Comparison of ENCODE assay signal across 30 cellular contexts in genomic region chr6:10567256-10568041, GRCh38. TPM values are rescaled to one million over a fixed set of nuclear protein-coding genes. Genes with fewer than 3 reads are reported as not detected.
DNase-seq lines count a peak whose midpoint lies in the region; ATAC-seq and TF ChIP-seq lines count a peak whose summit lies in the region.
"Had no signal": no experiment of that assay in that cellular context is flagged by ENCODE, and none has a peak within 500 bp of the region (broad histone marks: within the 10 kb centered on the region; RNA-seq: fewer than 3 reads in every experiment).

No MANE protein-coding gene starts in this region.

- H4K91ac ChIP-seq in trophoblast cell (ENCODE audit: low read depth, low read length) = no peak overlapping the region

- H3K27ac ChIP-seq in hepatocyte (peak overlapping the region; percentile 69), trophoblast cell (ENCODE audit: low read depth, low read length) (peak overlapping the region; percentile 54), A673 (ENCODE audit: low read depth, low read length, poor library complexity, severe bottlenecking) (no peak overlapping the region)
- H3K27ac ChIP-seq: adrenal gland, C4-2B, colonic mucosa, pancreas, right lobe of liver, SJCRH30, suprapubic skin had no signal

- H2BK12ac ChIP-seq in trophoblast cell (ENCODE audit: low read length) = peak overlapping the region; percentile 24

- H3K4me1 ChIP-seq in hepatocyte (ENCODE audit: insufficient read depth) (no peaks in the 10 kb centered on the region), trophoblast cell (ENCODE audit: control insufficient read depth in 1 of 2, insufficient read depth in 2 of 2, low read length in 2 of 2) (peaks cover 4 to 13% of the 10 kb centered on the region in 2 experiments), A673 (ENCODE audit: insufficient read depth, low read length, poor library complexity, severe bottlenecking) (peaks cover 7% of the 10 kb centered on the region)
- H3K4me1 ChIP-seq: adrenal gland, colonic mucosa, pancreas, right lobe of liver, SJCRH30, suprapubic skin had no signal

- H3K9me2 ChIP-seq in hepatocyte (replicated peaks; ENCODE audit: insufficient read depth) = no peaks in the 10 kb centered on the region

- no peak overlapping the region for H2BK120ac ChIP-seq in trophoblast cell (ENCODE audit: insufficient read depth, low read length, poor library complexity)

- no peak for TF ChIP-seq CTCF in hepatocyte (IDR thresholded peaks at IDR 0.05; ENCODE audit: poor library complexity)
- no peak for TF ChIP-seq CTCF in A673 (conservative IDR thresholded peaks at IDR 0.05; ENCODE audit: low read depth, low read length)

- H4K8ac ChIP-seq in trophoblast cell (ENCODE audit: low read depth, low read length) = no peak overlapping the region

- intact Hi-C loops in A673 (cut with micrococcal nuclease; ENCODE audit: unreplicated experiment) = no loop called here

- POLR2A ChIA-PET in A673 (lab: Charles Lee; ENCODE audit: low non-redundant PET) = no interaction called here

- H3K18ac ChIP-seq in trophoblast cell (ENCODE audit: low read length) = no peak overlapping the region

- no peak overlapping the region for H3K9ac ChIP-seq in trophoblast cell (ENCODE audit: low read length)

- no peak overlapping the region for H3K23ac ChIP-seq in trophoblast cell (ENCODE audit: low read length)

- H3K4ac ChIP-seq in trophoblast cell (ENCODE audit: low read depth, low read length) = no peak overlapping the region

- H2AFZ ChIP-seq in hepatocyte (no peak overlapping the region), trophoblast cell (ENCODE audit: insufficient read depth, low read length, poor library complexity) (no peak overlapping the region)

- DNase-seq in ELR (ENCODE audit: low read depth) (peak; percentile 22), SW480 (ENCODE audit: low spot score) (peak; percentile 16), hepatocyte (ENCODE audit: low spot score) (no peak), trophoblast cell (peak; percentile 47 to 82), COLO668 (lab: John Stamatoyannopoulos, UW; ENCODE audit: unreplicated experiment) (no peak), A673 (ENCODE audit: low spot score) (no peak)
- DNase-seq in NK-92 treated with Interleukin-12 subunit alpha and Interleukin-12 subunit beta, amount 100 ng/mL, for 24 hours (lab: John Stamatoyannopoulos, UW) = no peak
- DNase-seq: activated CD4-positive, alpha-beta memory T cell treated with anti-CD3 and anti-CD28 coated beads for 36 hours; activated CD8-positive, alpha-beta memory T cell treated with anti-CD3 and anti-CD28 coated beads, Interleukin-2, amount 50 U/mL, for 4 hours; activated naive CD4-positive, alpha-beta T cell treated with anti-CD3 and anti-CD28 coated beads for 36 hours; adrenal gland; colonic mucosa; effector memory CD8-positive, alpha-beta T cell; foreskin fibroblast; GOT3; hippocampal formation; NCI-H1417; NCI-H2081; NCI-H2227 treated with DMSO at 0.1 percent for 48 hours; pancreas; Peyer's patch; right lobe of liver; SJCRH30; stimulated activated CD4-positive, alpha-beta T cell treated with anti-CD3 and anti-CD28 coated beads, Interleukin-4, amount 100 ng/mL, for 24 hours had no signal

- H3K4me3 ChIP-seq in hepatocyte (no peak overlapping the region), trophoblast cell (ENCODE audit: low read depth, low read length) (no peak overlapping the region), A673 (ENCODE audit: low read depth, low read length, poor library complexity, severe bottlenecking) (no peak overlapping the region)
- H3K4me3 ChIP-seq: adrenal gland, colonic mucosa, K562, pancreas, Peyer's patch, right lobe of liver, SJCRH30, suprapubic skin had no signal

- no peaks in the 10 kb centered on the region for H3K36me3 ChIP-seq in hepatocyte (replicated peaks; ENCODE audit: insufficient read depth, low read depth)
- H3K36me3 ChIP-seq in trophoblast cell (ENCODE audit: control insufficient read depth in 1 of 2, insufficient read depth in 2 of 2, low read length in 2 of 2) = no peaks in the 10 kb centered on the region
- H3K36me3 ChIP-seq in A673 (ENCODE audit: insufficient read depth, low read length, poor library complexity, severe bottlenecking) = no peaks in the 10 kb centered on the region
- H3K36me3 ChIP-seq: adrenal gland, colonic mucosa, pancreas, Peyer's patch, right lobe of liver, SJCRH30, suprapubic skin had no signal

- 44% methylated on average over 6 of the region's 6 CpGs for WGBS in hepatocyte (ENCODE audit: low lambda C conversion rate, missing lambda C conversion rate)
- no CpG with 5 or more reads among the region's 6 CpGs for WGBS in trophoblast cell (ENCODE audit: extremely low coverage, insufficient coverage, insufficient read length)

- H3K27me3 ChIP-seq in hepatocyte (no peaks in the 10 kb centered on the region), trophoblast cell (ENCODE audit: insufficient read depth, low read length) (no peaks in the 10 kb centered on the region), A673 (replicated peaks; ENCODE audit: insufficient read depth, low read depth, low read length, poor library complexity) (no peaks in the 10 kb centered on the region)
- H3K27me3 ChIP-seq: adrenal gland, colonic mucosa, pancreas, Peyer's patch, right lobe of liver, SJCRH30, suprapubic skin had no signal

- no peak overlapping the region for H2AK5ac ChIP-seq in trophoblast cell (ENCODE audit: low read length)

- H3K79me2 ChIP-seq in hepatocyte (peaks cover 49% of the 10 kb centered on the region), trophoblast cell (ENCODE audit: control insufficient read depth, insufficient read depth, low read length, poor library complexity) (no peaks in the 10 kb centered on the region)

- BruUV-seq in A673 (replicated peaks; lab: Mats Ljungman, UMichigan) = no TSS peak

- ATAC-seq in HG03354 (IDR thresholded peaks at IDR 0.05; ENCODE audit: poor library complexity, severe bottlenecking, unreplicated experiment) = no peak
- ATAC-seq: effector memory CD8-positive, alpha-beta T cell; esophagus mucosa; K562; pancreas; stimulated activated memory B cell treated with anti-CD40 and anti-IgM and Interleukin-4, amounts not matched to agents 10 μg/mL and 1 μg/mL and 100 μg/mL, for 72 hours had no signal

- peak overlapping the region; percentile 31 for H2BK5ac ChIP-seq in trophoblast cell (ENCODE audit: low read depth, low read length, poor library complexity)

- H3K14ac ChIP-seq in trophoblast cell (ENCODE audit: low read length) = no peak overlapping the region

- CTCF ChIA-PET in A673 (lab: Charles Lee) = no interaction called here

- peaks cover 10% of the 10 kb centered on the region for H3K79me1 ChIP-seq in trophoblast cell (ENCODE audit: low read length)

- H3K9me3 ChIP-seq in hepatocyte (ENCODE audit: low read depth) (no peaks in the 10 kb centered on the region), trophoblast cell (ENCODE audit: insufficient read depth, low read depth, low read length) (no peaks in the 10 kb centered on the region), A673 (ENCODE audit: low read depth, low read length, poor library complexity, severe bottlenecking) (no peaks in the 10 kb centered on the region)
- H3K9me3 ChIP-seq: adrenal gland, colonic mucosa, pancreas, Peyer's patch, right lobe of liver, SJCRH30, suprapubic skin had no signal

- no peaks in the 10 kb centered on the region for H4K20me1 ChIP-seq in hepatocyte (ENCODE audit: insufficient read depth, poor library complexity, severe bottlenecking)

- H3K4me2 ChIP-seq in hepatocyte (peak overlapping the region; percentile 54), trophoblast cell (ENCODE audit: low read length) (no peak overlapping the region)

- H4K12ac ChIP-seq in trophoblast cell (ENCODE audit: low read depth, low read length) = no peak overlapping the region

RNA-seq across cellular contexts. Expression of gene GCNT2, which starts 46.3 kb away (rescaled TPM):
- total RNA-seq in hepatocyte (36.4 and 39.3 TPM in 2 replicates), A673 (2021) (0.28 and 0.70 TPM in 2 replicates)
- 16.3 and 25.9 TPM in 2 replicates for polyA plus RNA-seq in hepatocyte
- 16.5 and 17.2 TPM in 2 replicates for polyA plus RNA-seq in trophoblast cell (2013)

Comparison
In these comparisons a context has a peak if more than half of its experiments do, and no peak if none do; other contexts are left out.
1. DNase-seq: peak in ELR (single experiment), SW480 (single experiment) and trophoblast cell (2 of 2); none in hepatocyte (single experiment), COLO668 (single experiment), NK-92 treated with Interleukin-12 subunit alpha and Interleukin-12 subunit beta, amount 100 ng/mL, for 24 hours (single experiment) and A673 (single experiment).
2. RNA of gene GCNT2, which starts 46.3 kb away (total RNA-seq): 36.4 to 39.3 TPM in hepatocyte; 0.28 to 0.70 TPM in A673; every median in the first group is over 10 times any median in the second.